In genomic region chr2:52467189-52467588, GRCh38 we compare ENCODE assay signal across 1 cellular context.
TF ChIP-seq lines count a peak whose summit lies in the region.

No MANE protein-coding gene starts in this region.

TF ChIP-seq in IMR-90, 13 proteins besides CTCF, POLR2A, EP300 and RAD21 (continued from another document):
- no peak for TF ChIP-seq NFE2L2 (IDR thresholded peaks at IDR 0.05; ENCODE audit: low read depth, low read length)
- TF ChIP-seq SMC3 (IDR thresholded peaks at IDR 0.05; ENCODE audit: low read depth, low read length): no peak
